1 cellular context compared by ENCODE assay signal in the genomic region with DNA sequence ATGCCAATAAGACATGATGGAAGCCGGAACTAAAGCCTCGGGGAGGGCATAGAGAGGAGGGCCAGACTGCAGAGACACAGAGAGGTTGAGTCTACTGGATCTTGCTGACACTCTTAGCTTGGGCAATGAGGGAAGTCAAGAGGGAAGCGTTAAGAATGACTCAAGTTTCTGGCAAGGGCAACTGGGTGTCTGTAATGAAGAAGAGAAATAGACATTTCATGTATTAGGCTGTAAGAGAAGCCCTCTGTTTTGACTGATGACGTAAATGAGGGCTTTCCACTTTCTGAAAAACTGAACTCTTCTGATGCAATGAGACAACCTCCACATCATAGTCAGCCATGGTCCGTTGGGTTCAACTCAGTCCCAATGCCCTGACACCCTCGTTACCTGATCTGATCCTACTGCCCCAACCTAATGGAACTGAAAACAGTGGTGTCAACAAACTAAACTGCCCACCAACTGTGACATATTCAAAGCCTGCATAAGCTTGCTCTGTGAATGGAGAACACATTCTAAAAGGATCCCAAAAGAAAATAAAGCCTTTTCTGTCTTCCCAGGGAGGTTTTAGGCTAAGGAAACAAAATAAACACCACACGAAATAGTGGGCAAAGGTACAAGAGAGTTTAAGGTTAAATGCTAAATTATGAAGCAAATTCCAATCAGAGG.
TF ChIP-seq lines count a peak whose summit lies in the region.

No MANE protein-coding gene starts in this region.

TF ChIP-seq in IMR-90, 13 proteins besides CTCF, POLR2A, EP300 and RAD21 (continued from another document):
- TF ChIP-seq, protein P1, sequence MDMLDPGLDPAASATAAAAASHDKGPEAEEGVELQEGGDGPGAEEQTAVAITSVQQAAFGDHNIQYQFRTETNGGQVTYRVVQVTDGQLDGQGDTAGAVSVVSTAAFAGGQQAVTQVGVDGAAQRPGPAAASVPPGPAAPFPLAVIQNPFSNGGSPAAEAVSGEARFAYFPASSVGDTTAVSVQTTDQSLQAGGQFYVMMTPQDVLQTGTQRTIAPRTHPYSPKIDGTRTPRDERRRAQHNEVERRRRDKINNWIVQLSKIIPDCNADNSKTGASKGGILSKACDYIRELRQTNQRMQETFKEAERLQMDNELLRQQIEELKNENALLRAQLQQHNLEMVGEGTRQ (IDR thresholded peaks at IDR 0.05; ENCODE audit: low read depth, low read length), result no peak
